1 cellular context compared by ENCODE assay signal in the genomic region with DNA sequence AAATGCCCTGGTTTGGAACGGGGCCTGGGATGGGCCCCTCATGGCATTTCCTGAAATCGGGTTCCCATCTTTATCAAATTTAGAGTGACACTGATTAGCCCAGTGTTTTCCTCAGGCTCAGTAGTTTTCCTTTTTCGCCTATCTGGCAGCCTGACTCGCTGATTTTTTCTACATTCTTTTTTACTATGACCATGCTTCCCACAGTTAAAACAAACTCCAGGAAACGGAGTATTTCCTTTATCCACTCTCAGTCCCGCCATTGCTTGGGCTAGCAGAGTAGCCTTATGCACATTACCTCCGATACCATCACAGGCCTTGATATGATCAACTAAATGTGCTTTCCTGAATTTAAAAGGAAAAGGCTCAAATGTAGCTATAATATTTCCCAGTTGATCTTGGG.
TF ChIP-seq lines count a peak whose summit lies in the region.

No MANE protein-coding gene starts in this region.

TF ChIP-seq in endothelial cell of umbilical vein, 7 proteins besides CTCF, POLR2A, EP300 and RAD21:
- TF ChIP-seq GATA2 (IDR thresholded peaks at IDR 0.05; ENCODE audit: insufficient read depth, insufficient read length, low read depth, low read length): no peak
- TF ChIP-seq FOS (IDR thresholded peaks at IDR 0.05; ENCODE audit: borderline replicate concordance, insufficient read depth, low read length): no peak
- TF ChIP-seq EZH2 (IDR thresholded peaks at IDR 0.05; ENCODE audit: borderline replicate concordance, low read depth, low read length, severe bottlenecking): no peak
- no peak for TF ChIP-seq MYC (IDR thresholded peaks at IDR 0.05; ENCODE audit: low read depth, low read length)
- TF ChIP-seq JUN (IDR thresholded peaks at IDR 0.05; ENCODE audit: borderline replicate concordance, insufficient read depth, insufficient read length, low read depth): no peak
- no peak for TF ChIP-seq POLR2AphosphoS5 (IDR thresholded peaks at IDR 0.05; ENCODE audit: insufficient read depth, low read depth, low read length)
- TF ChIP-seq, protein P1, sequence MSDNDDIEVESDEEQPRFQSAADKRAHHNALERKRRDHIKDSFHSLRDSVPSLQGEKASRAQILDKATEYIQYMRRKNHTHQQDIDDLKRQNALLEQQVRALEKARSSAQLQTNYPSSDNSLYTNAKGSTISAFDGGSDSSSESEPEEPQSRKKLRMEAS (IDR thresholded peaks at IDR 0.05; ENCODE audit: insufficient read depth, insufficient read length): no peak
TF ChIP-seq in endothelial cell of umbilical vein: peak in this region for 0.
